1 cellular context compared by ENCODE assay signal in the genomic region with DNA sequence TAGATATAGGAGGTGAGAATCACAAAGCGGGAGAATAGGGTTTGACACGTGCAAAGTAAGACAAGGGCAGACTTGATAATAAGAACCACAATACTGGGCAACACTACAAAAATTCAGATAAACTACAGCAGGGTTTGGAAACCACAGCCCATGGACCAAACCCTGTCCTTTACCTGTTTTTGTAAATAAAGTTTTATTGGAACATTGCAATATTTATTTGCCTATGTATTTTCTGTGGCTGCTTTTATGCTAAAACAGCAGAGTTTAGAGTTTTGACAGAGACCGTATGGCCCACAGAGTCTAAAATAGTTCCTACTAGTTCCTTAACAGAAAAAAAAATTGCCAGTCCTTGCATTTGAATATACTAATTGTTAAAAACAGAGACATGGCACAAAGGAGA.
A peak's percentile ranks its signal among the peaks of the same experiment; 100 is the strongest.
TF ChIP-seq lines count a peak whose summit lies in the region.

No MANE protein-coding gene starts in this region.

TF ChIP-seq in GM12878, 131 proteins besides CTCF, POLR2A, EP300 and RAD21:
- TF ChIP-seq YY1 (IDR thresholded peaks at IDR 0.05; ENCODE audit: low read depth, low read length): no peak
- TF ChIP-seq, protein P1, sequence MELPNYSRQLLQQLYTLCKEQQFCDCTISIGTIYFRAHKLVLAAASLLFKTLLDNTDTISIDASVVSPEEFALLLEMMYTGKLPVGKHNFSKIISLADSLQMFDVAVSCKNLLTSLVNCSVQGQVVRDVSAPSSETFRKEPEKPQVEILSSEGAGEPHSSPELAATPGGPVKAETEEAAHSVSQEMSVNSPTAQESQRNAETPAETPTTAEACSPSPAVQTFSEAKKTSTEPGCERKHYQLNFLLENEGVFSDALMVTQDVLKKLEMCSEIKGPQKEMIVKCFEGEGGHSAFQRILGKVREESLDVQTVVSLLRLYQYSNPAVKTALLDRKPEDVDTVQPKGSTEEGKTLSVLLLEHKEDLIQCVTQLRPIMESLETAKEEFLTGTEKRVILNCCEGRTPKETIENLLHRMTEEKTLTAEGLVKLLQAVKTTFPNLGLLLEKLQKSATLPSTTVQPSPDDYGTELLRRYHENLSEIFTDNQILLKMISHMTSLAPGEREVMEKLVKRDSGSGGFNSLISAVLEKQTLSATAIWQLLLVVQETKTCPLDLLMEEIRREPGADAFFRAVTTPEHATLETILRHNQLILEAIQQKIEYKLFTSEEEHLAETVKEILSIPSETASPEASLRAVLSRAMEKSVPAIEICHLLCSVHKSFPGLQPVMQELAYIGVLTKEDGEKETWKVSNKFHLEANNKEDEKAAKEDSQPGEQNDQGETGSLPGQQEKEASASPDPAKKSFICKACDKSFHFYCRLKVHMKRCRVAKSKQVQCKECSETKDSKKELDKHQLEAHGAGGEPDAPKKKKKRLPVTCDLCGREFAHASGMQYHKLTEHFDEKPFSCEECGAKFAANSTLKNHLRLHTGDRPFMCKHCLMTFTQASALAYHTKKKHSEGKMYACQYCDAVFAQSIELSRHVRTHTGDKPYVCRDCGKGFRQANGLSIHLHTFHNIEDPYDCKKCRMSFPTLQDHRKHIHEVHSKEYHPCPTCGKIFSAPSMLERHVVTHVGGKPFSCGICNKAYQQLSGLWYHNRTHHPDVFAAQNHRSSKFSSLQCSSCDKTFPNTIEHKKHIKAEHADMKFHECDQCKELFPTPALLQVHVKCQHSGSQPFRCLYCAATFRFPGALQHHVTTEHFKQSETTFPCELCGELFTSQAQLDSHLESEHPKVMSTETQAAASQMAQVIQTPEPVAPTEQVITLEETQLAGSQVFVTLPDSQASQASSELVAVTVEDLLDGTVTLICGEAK (IDR thresholded peaks at IDR 0.05; ENCODE audit: borderline replicate concordance): peak; percentile 71
